In genomic region chr2:55162284-55163006, GRCh38 we compare ENCODE assay signal across 18 cellular contexts.
DNase-seq lines count a peak whose midpoint lies in the region; ATAC-seq, FAIRE-seq and TF ChIP-seq lines count a peak whose summit lies in the region.
"Had no signal": no experiment of that assay in that cellular context is flagged by ENCODE, and none has a peak within 500 bp of the region (broad histone marks: within the 10 kb centered on the region; RNA-seq: fewer than 3 reads in every experiment).

No MANE protein-coding gene starts in this region.

- no peaks in the 10 kb centered on the region for H3K9me3 Mint-ChIP-seq in activated naive CD8-positive, alpha-beta T cell treated with anti-CD3 and anti-CD28 coated beads for 36 hours
- H3K9me3 Mint-ChIP-seq: activated B cell treated with CpG ODN at 0.5 μM for 24 hours; memory B cell; stimulated activated naive CD8-positive, alpha-beta T cell treated with anti-CD3 and anti-CD28 coated beads, Interleukin-15, amount 100 ng/mL, for 72 hours had no signal

- intact Hi-C loops in kidney (cut with DNase I) = loop anchor here (10.0 kb wide), 2 partner anchors 118 to 148 kb away; no protein-coding TSS in a partner anchor
- intact Hi-C loops in sigmoid colon (cut with DNase I) = no loop called here

- peaks cover 3% of the 10 kb centered on the region for H3K4me1 Mint-ChIP-seq in activated naive CD8-positive, alpha-beta T cell treated with anti-CD3 and anti-CD28 coated beads for 36 hours

- H3K9ac ChIP-seq in BLaER1 = no peak overlapping the region
- H3K9ac ChIP-seq in kidney (ENCODE audit: low read length in 2 of 2) = no peak overlapping the region

- POLR2A ChIA-PET in GM10248 (lab: Yijun Ruan, JAX) = no interaction called here

- no peaks in the 10 kb centered on the region for H4K20me1 ChIP-seq in BLaER1

- H3K27ac ChIP-seq in BLaER1 (no peak overlapping the region), angular gyrus (ENCODE audit: low read depth, low read length) (peak overlapping the region; percentile 88), kidney (ENCODE audit: low read depth in 2 of 2, low read length in 2 of 2) (peak overlapping the region; percentile 81 to 91), sigmoid colon (peak overlapping the region in 3 of 4 donors; percentile 20 to 67 (median 24))

- TF ChIP-seq POLR2A in sigmoid colon (IDR thresholded peaks at IDR 0.05) = no peak

- H3K36me3 Mint-ChIP-seq in activated naive CD8-positive, alpha-beta T cell treated with anti-CD3 and anti-CD28 coated beads for 36 hours = no peaks in the 10 kb centered on the region
- H3K36me3 Mint-ChIP-seq: memory B cell had no signal

- H3K4me1 ChIP-seq in BLaER1 (peaks cover 39% of the 10 kb centered on the region), kidney (ENCODE audit: control insufficient read depth in 1 of 2, insufficient read depth in 1 of 2, low read depth in 1 of 2, low read length in 2 of 2) (peaks cover 36 to 37% of the 10 kb centered on the region in 2 donors), sigmoid colon (peaks cover 0 to 67% (median 39%) of the 10 kb centered on the region in 4 donors)

- TF ChIP-seq EP300 in sigmoid colon (IDR thresholded peaks at IDR 0.05) = no peak

- H3K4me3 ChIP-seq in BLaER1 (no peak overlapping the region), kidney (ENCODE audit: low read length in 2 of 2) (no peak overlapping the region), sigmoid colon (no peak overlapping the region)

- H3K27me3 Mint-ChIP-seq in activated naive CD8-positive, alpha-beta T cell treated with anti-CD3 and anti-CD28 coated beads for 36 hours = no peaks in the 10 kb centered on the region
- H3K27me3 Mint-ChIP-seq: activated B cell treated with CpG ODN at 0.5 μM for 24 hours; memory B cell; stimulated activated naive CD8-positive, alpha-beta T cell treated with anti-CD3 and anti-CD28 coated beads, Interleukin-15, amount 100 ng/mL, for 72 hours had no signal

- CTCF ChIA-PET in GM10248 (lab: Yijun Ruan, JAX) = interaction anchor here (0.7 to 1.7 kb wide), 6 partner anchors 10 to 263 kb away, joined by 3 to 6 read pairs (median 3); no protein-coding TSS in a partner anchor

- H3K4me3 Mint-ChIP-seq in activated naive CD8-positive, alpha-beta T cell treated with anti-CD3 and anti-CD28 coated beads for 36 hours = no peak overlapping the region
- H3K4me3 Mint-ChIP-seq: activated B cell treated with CpG ODN at 0.5 μM for 24 hours; memory B cell; stimulated activated naive CD8-positive, alpha-beta T cell treated with anti-CD3 and anti-CD28 coated beads, Interleukin-15, amount 100 ng/mL, for 72 hours had no signal

- ATAC-seq in HG03442 (IDR thresholded peaks at IDR 0.05; ENCODE audit: unreplicated experiment) (no peak), GM18907 (IDR thresholded peaks at IDR 0.05; ENCODE audit: unreplicated experiment) (no peak)
- ATAC-seq: stimulated activated naive CD8-positive, alpha-beta T cell treated with anti-CD3 and anti-CD28 coated beads, Interleukin-15, amount 100 ng/mL, for 72 hours had no signal

- TF ChIP-seq CTCF in kidney (IDR thresholded peaks at IDR 0.05; ENCODE audit: borderline replicate concordance, extremely low read depth, insufficient read depth) = no peak
- no peak for TF ChIP-seq CTCF in sigmoid colon (IDR thresholded peaks at IDR 0.05)
- no peak for TF ChIP-seq CTCF in GM10248 (IDR thresholded peaks at IDR 0.05; ENCODE audit: control extremely low read depth, extremely low read depth, low read depth, missing control alignments)

- H3K36me3 ChIP-seq in BLaER1 (no peaks in the 10 kb centered on the region), kidney (ENCODE audit: control insufficient read depth in 1 of 2, insufficient read depth in 2 of 2, low read length in 2 of 2) (no peaks in the 10 kb centered on the region), sigmoid colon (no peaks in the 10 kb centered on the region)

- H3K9me3 ChIP-seq in BLaER1 (no peaks in the 10 kb centered on the region), kidney (ENCODE audit: control insufficient read depth in 1 of 2, low read length in 2 of 2) (no peaks in the 10 kb centered on the region), sigmoid colon (no peaks in the 10 kb centered on the region)

- peak overlapping the region; percentile 35 for H3K4me2 ChIP-seq in BLaER1

- H3K27me3 ChIP-seq in BLaER1 (no peaks in the 10 kb centered on the region), sigmoid colon (no peaks in the 10 kb centered on the region)

- whole genome bisulfite sequencing in sigmoid colon, 2 donors = 88 to 93% methylated on average over 11 of the region's 11 CpGs

- no peak for FAIRE-seq in kidney (lab: Jason Lieb, UNC)
- FAIRE-seq: GM19239 had no signal

- DNase-seq in kidney = no peak
- DNase-seq in sigmoid colon = no peak
- DNase-seq in activated naive CD8-positive, alpha-beta T cell treated with anti-CD3 and anti-CD28 coated beads for 36 hours = no peak
- DNase-seq in GM10248 (ENCODE audit: extremely low spot score) = no peak
- DNase-seq: activated B cell treated with CpG ODN at 0.5 μM for 24 hours; activated gamma-delta T cell treated with Interleukin-2 at 50 U/mL for 16 hours; effector CD8-positive, alpha-beta T cell; GF-D8; MM.1S; NCI-H2081; NCI-H82; stimulated activated naive CD8-positive, alpha-beta T cell treated with anti-CD3 and anti-CD28 coated beads, Interleukin-15, amount 100 ng/mL, for 72 hours had no signal

- no peak overlapping the region for H3K27ac Mint-ChIP-seq in activated naive CD8-positive, alpha-beta T cell treated with anti-CD3 and anti-CD28 coated beads for 36 hours
- H3K27ac Mint-ChIP-seq: activated B cell treated with CpG ODN at 0.5 μM for 24 hours; memory B cell; stimulated activated naive CD8-positive, alpha-beta T cell treated with anti-CD3 and anti-CD28 coated beads, Interleukin-15, amount 100 ng/mL, for 72 hours had no signal
